Comparison of ENCODE assay signal across 9 cellular contexts in genomic region chr10:49606981-49607535, GRCh38. TPM values are rescaled to one million over a fixed set of nuclear protein-coding genes. Genes with fewer than 3 reads are reported as not detected.
DNase-seq lines count a peak whose midpoint lies in the region; ATAC-seq, FAIRE-seq and TF ChIP-seq lines count a peak whose summit lies in the region.
"Had no signal": no experiment of that assay in that cellular context is flagged by ENCODE, and none has a peak within 500 bp of the region (broad histone marks: within the 10 kb centered on the region; RNA-seq: fewer than 3 reads in every experiment).

No MANE protein-coding gene starts in this region.

- H2BK120ac ChIP-seq in H1 (replicated peaks; ENCODE audit: low read depth, low read length): no peak overlapping the region

- H3K4ac ChIP-seq in H1 (replicated peaks; ENCODE audit: insufficient read length, low read depth, low read length): no peak overlapping the region

- peaks cover 0 to 27% (median 19%) of the 10 kb centered on the region in 4 experiments; a peak in 5 of 7 replicates for H3K4me1 ChIP-seq in H1 (replicated peaks in 1 of 4; ENCODE audit: control insufficient read depth in 3 of 4, insufficient read depth in 4 of 4, low read length in 3 of 4)

- no peak overlapping the region for H3K23ac ChIP-seq in H1 (ENCODE audit: insufficient read length)

- peaks cover 52 to 69% (median 64%) of the 10 kb centered on the region in 4 experiments for H3K27me3 ChIP-seq in H1 (replicated peaks in 1 of 4; ENCODE audit: control insufficient read depth in 3 of 4, extremely low read depth in 1 of 4, insufficient read depth in 3 of 4, low read length in 3 of 4)

- no peaks in the 10 kb centered on the region; a peak in 1 of 4 replicates for H3K9me3 ChIP-seq in H1 (ENCODE audit: insufficient read depth in 2 of 2, low read depth in 1 of 2, low read length in 1 of 2)

- CTCF ChIA-PET in H1 (lab: Charles Lee; ENCODE audit: partially characterized antibody): interaction anchor here (0.9 to 6.3 kb wide), 5 partner anchors 11 to 156 kb away, joined by 3 to 30 read pairs (median 3); no protein-coding TSS in a partner anchor

- DNase-seq in AG09309 (ENCODE audit: low read depth): peak; percentile 11
- DNase-seq in Kasumi-1 (lab: John Stamatoyannopoulos, UW): peak; percentile 99
- peak; percentile 73 to 75 for DNase-seq in activated CD4-positive, alpha-beta T cell treated with anti-CD3 and anti-CD28 coated beads, Interleukin-2, amount 50 U/mL, for 48 hours
- peak in 1 of 2 experiments; percentile 95 for DNase-seq in H1 (ENCODE audit: low read depth in 1 of 2, low spot score in 2 of 2)
- DNase-seq in naive thymus-derived CD8-positive, alpha-beta T cell: peak; percentile 29 to 78 (median 60)
- peak in 5 of 6 experiments; percentile 4 to 66 (median 23) for DNase-seq in stimulated activated naive CD4-positive, alpha-beta T cell (lab: John Stamatoyannopoulos, UW)

- peaks cover 0 to 6% (median 0%) of the 10 kb centered on the region in 4 experiments; a peak in 1 of 8 replicates for H3K36me3 ChIP-seq in H1 (ENCODE audit: control insufficient read depth in 2 of 4, insufficient read depth in 4 of 4, low read length in 3 of 4)

- no peak overlapping the region for H2BK20ac ChIP-seq in H1 (ENCODE audit: low read length)

- H2BK5ac ChIP-seq in H1 (ENCODE audit: low read depth, low read length): no peak overlapping the region

- TF ChIP-seq EP300 in H1 (IDR thresholded peaks at IDR 0.05; ENCODE audit: borderline replicate concordance in 1 of 2, low read depth in 2 of 2, low read length in 2 of 2): no peak

- no peak overlapping the region for H3K27ac ChIP-seq in H1 (ENCODE audit: low read depth, low read length)

- POLR2A ChIA-PET in H1 (lab: Charles Lee; ENCODE audit: partially characterized antibody): no interaction called here
- POLR2A ChIA-PET in naive thymus-derived CD8-positive, alpha-beta T cell (lab: Charles Lee): no interaction called here

- ATAC-seq in GM21367 (IDR thresholded peaks at IDR 0.05; ENCODE audit: unreplicated experiment): peak; percentile 80
- ATAC-seq in naive thymus-derived CD8-positive, alpha-beta T cell: peak; percentile 65 to 75
- ATAC-seq in HG03469 (IDR thresholded peaks at IDR 0.05; ENCODE audit: unreplicated experiment): no peak

- H2BK12ac ChIP-seq in H1 (ENCODE audit: low read depth, low read length): no peak overlapping the region

- H2AK5ac ChIP-seq in H1 (ENCODE audit: low read depth, low read length): no peak overlapping the region

- no peaks in the 10 kb centered on the region for H3K79me2 ChIP-seq in H1 (ENCODE audit: control insufficient read depth in 1 of 2, insufficient read depth in 2 of 2, low read length in 2 of 2)

- H4K20me1 ChIP-seq in H1 (replicated peaks in 1 of 2; ENCODE audit: control insufficient read depth in 1 of 2, insufficient read depth in 2 of 2, low read length in 2 of 2): peaks cover 3 to 31% of the 10 kb centered on the region in 2 experiments

- no peak overlapping the region for H3K27ac Mint-ChIP-seq in naive thymus-derived CD8-positive, alpha-beta T cell

- H3K27me3 Mint-ChIP-seq in naive thymus-derived CD8-positive, alpha-beta T cell: peaks cover 34 to 87% (median 58%) of the 10 kb centered on the region in 5 donors

- no peaks in the 10 kb centered on the region for H3K79me1 ChIP-seq in H1 (ENCODE audit: low read depth, low read length)

- TF ChIP-seq RAD21 in H1 (IDR thresholded peaks at IDR 0.05 in 1 of 2, conservative IDR thresholded peaks at IDR 0.05 in 1 of 2; ENCODE audit: low read depth in 2 of 2, low read length in 2 of 2): peak in 1 of 2 experiments; percentile 21; a peak in 1 of 4 replicates

- peaks cover 0 to 4% (median 3%) of the 10 kb centered on the region in 3 donors for H3K36me3 Mint-ChIP-seq in naive thymus-derived CD8-positive, alpha-beta T cell

- no peak overlapping the region for H4K8ac ChIP-seq in H1 (ENCODE audit: extremely low read depth, insufficient read depth, low read length)

- TF ChIP-seq POLR2A in H1 (IDR thresholded peaks at IDR 0.05; ENCODE audit: control extremely low read depth in 1 of 2, low read depth in 2 of 2, low read length in 2 of 2): no peak

- H3K56ac ChIP-seq in H1 (replicated peaks; ENCODE audit: insufficient read length, low read depth, low read length): no peak overlapping the region

- FAIRE-seq in H1 (lab: Jason Lieb, UNC): no peak
- FAIRE-seq: frontal cortex had no signal

- no peak for TF ChIP-seq CTCF in AG09309 (IDR thresholded peaks at IDR 0.05; ENCODE audit: control insufficient read depth, insufficient read depth, low read depth, low read length, missing control alignments)
- TF ChIP-seq CTCF in H1 (IDR thresholded peaks at IDR 0.05; ENCODE audit: control extremely low read depth in 1 of 3, insufficient read depth in 1 of 3, low read depth in 1 of 3, low read length in 3 of 3): no peak

- H3K9ac ChIP-seq in H1 (replicated peaks in 1 of 4; ENCODE audit: extremely low read depth in 1 of 4, low read depth in 3 of 4, low read length in 3 of 4): no peak overlapping the region

- H3K4me3 Mint-ChIP-seq in naive thymus-derived CD8-positive, alpha-beta T cell: peak overlapping the region in 1 of 10 donors; percentile 2

- H3K23me2 ChIP-seq in H1 (ENCODE audit: low read depth, low read length): peaks cover 14% of the 10 kb centered on the region; the same call in 1 of the 2 replicates

- peaks cover 0 to 27% (median 5%) of the 10 kb centered on the region in 9 donors for H3K9me3 Mint-ChIP-seq in naive thymus-derived CD8-positive, alpha-beta T cell

- peak overlapping the region in 1 of 2 experiments; percentile 7; a peak in 1 of 4 replicates for H3K4me2 ChIP-seq in H1 (ENCODE audit: insufficient read depth in 1 of 2, low read depth in 2 of 2, low read length in 2 of 2)

- H3K4me1 Mint-ChIP-seq in naive thymus-derived CD8-positive, alpha-beta T cell: peaks cover 0 to 22% (median 9%) of the 10 kb centered on the region in 4 donors

- H3K4me3 ChIP-seq in AG09309 (ENCODE audit: control insufficient read depth, low read depth, low read length): no peak overlapping the region
- H3K4me3 ChIP-seq in H1 (ENCODE audit: extremely low read depth in 1 of 4, insufficient read depth in 2 of 4, low read depth in 3 of 4, low read length in 4 of 4): no peak overlapping the region

- no peak overlapping the region for H3K14ac ChIP-seq in H1 (ENCODE audit: insufficient read length)

- H2AFZ ChIP-seq in H1 (ENCODE audit: low read length): no peak overlapping the region

- 12% methylated on average over 22 of the region's 22 CpGs; no CpG with 5 or more reads in 1 of the 2 experiments for WGBS in H1 (ENCODE audit: extremely low coverage in 1 of 2, insufficient coverage in 1 of 2, insufficient read length in 1 of 2, insufficient replicate concordance in 2 of 2, low coverage in 1 of 2, low lambda C conversion rate in 2 of 2, missing lambda C conversion rate in 1 of 2), 2 experiments

- H4K91ac ChIP-seq in H1 (replicated peaks; ENCODE audit: insufficient read length, low read length): no peak overlapping the region

- no peak overlapping the region for H2BK15ac ChIP-seq in H1 (ENCODE audit: low read length)

- H3K18ac ChIP-seq in H1 (ENCODE audit: extremely low read depth, low read length): no peak overlapping the region

- no peak overlapping the region for H4K5ac ChIP-seq in H1 (ENCODE audit: insufficient read length, low read depth, low read length)

TF ChIP-seq in H1, 55 proteins besides CTCF, POLR2A, EP300 and RAD21:
- TF ChIP-seq CTBP2 (IDR thresholded peaks at IDR 0.05; ENCODE audit: borderline replicate concordance, insufficient read depth, insufficient read length, low read length) (no peak), RNF2 (IDR thresholded peaks at IDR 0.05; ENCODE audit: borderline replicate concordance, low read depth, low read length, missing control alignments, poor library complexity, severe bottlenecking) (peak; percentile 39), SIN3A (conservative IDR thresholded peaks at IDR 0.05 in 1 of 2, IDR thresholded peaks at IDR 0.05 in 1 of 2; ENCODE audit: low read depth in 1 of 2, low read length in 2 of 2) (peak; percentile 66 to 94; a peak in 2 of 4 replicates), CBX5 (IDR thresholded peaks at IDR 0.05; ENCODE audit: low read depth, low read length) (no peak), JUN (IDR thresholded peaks at IDR 0.05; ENCODE audit: low read depth, low read length) (no peak)
TF ChIP-seq in H1: peak in this region for 2.

RNA-seq across cellular contexts. Expression of gene SLC18A3, which starts 3.1 kb away (rescaled TPM):
- 0.13 TPM in 1 of 2 replicates, not detected in the other for total RNA-seq in H1 (2021; fragmentation: NEBNext Ultra II Directional; extraction: Animal tissue kit (Norgen Biotek cat#: 25700))
- 0.17 and 0.28 TPM in 2 replicates for polyA plus RNA-seq in H1 (2011; rRNA removed)
- polyA plus RNA-seq in H1 (2011; cell fraction: cytosol; rRNA removed): 0.10 TPM
- polyA plus RNA-seq in H1 (2011; cell fraction: nucleus; rRNA removed): 0.06 TPM
- 0.11 to 0.19 TPM (median 0.13 TPM) in 3 of 4 replicates, not detected in the other for polyA plus RNA-seq in H1 (2012, experiment 1 of 2)
- not detected for polyA plus RNA-seq in H1 (2012, experiment 2 of 2)
- 0.04 TPM for polyA plus RNA-seq in H1 (2013, experiment 1 of 2)
- 0.02 TPM for polyA plus RNA-seq in H1 (2013, experiment 2 of 2)
- not detected in 2 replicates for polyA minus RNA-seq in H1 (2011; rRNA and poly(A)+ RNA removed)
- not detected for polyA minus RNA-seq in H1 (2011; cell fraction: cytosol; rRNA and poly(A)+ RNA removed)
- 0.20 TPM for polyA minus RNA-seq in H1 (2011; cell fraction: nucleus; rRNA and poly(A)+ RNA removed)
- total RNA-seq in naive thymus-derived CD8-positive, alpha-beta T cell: not detected
- not detected for polyA plus RNA-seq in naive thymus-derived CD8-positive, alpha-beta T cell

RNA-seq across cellular contexts. Expression of gene CHAT, which starts 6.8 kb away (rescaled TPM):
- not detected in 2 replicates for total RNA-seq in H1 (2021; fragmentation: NEBNext Ultra II Directional; extraction: Animal tissue kit (Norgen Biotek cat#: 25700))
- polyA plus RNA-seq in H1 (2011; rRNA removed): not detected in 2 replicates
- 0.03 TPM for polyA plus RNA-seq in H1 (2011; cell fraction: cytosol; rRNA removed)
- polyA plus RNA-seq in H1 (2011; cell fraction: nucleus; rRNA removed): not detected
- not detected in 4 replicates for polyA plus RNA-seq in H1 (2012, experiment 1 of 2)
- not detected for polyA plus RNA-seq in H1 (2012, experiment 2 of 2)
- not detected for polyA plus RNA-seq in H1 (2013, experiment 1 of 2)
- not detected for polyA plus RNA-seq in H1 (2013, experiment 2 of 2)
- not detected in 2 replicates for polyA minus RNA-seq in H1 (2011; rRNA and poly(A)+ RNA removed)
- not detected for polyA minus RNA-seq in H1 (2011; cell fraction: cytosol; rRNA and poly(A)+ RNA removed)
- polyA minus RNA-seq in H1 (2011; cell fraction: nucleus; rRNA and poly(A)+ RNA removed): not detected
- not detected for total RNA-seq in naive thymus-derived CD8-positive, alpha-beta T cell
- not detected for polyA plus RNA-seq in naive thymus-derived CD8-positive, alpha-beta T cell
- total RNA-seq: frontal cortex had no signal
